Comparison of ENCODE assay signal across 8 cellular contexts in genomic region chr17:18033442-18034099, GRCh38. TPM values are rescaled to one million over a fixed set of nuclear protein-coding genes. Genes with fewer than 3 reads are reported as not detected.
A peak's percentile ranks its signal among the peaks of the same experiment; 100 is the strongest.
DNase-seq lines count a peak whose midpoint lies in the region; ATAC-seq and TF ChIP-seq lines count a peak whose summit lies in the region.

No MANE protein-coding gene starts in this region.

- H3K36me3 ChIP-seq in BE2C, result no peaks in the 10 kb centered on the region

- no peaks in the 10 kb centered on the region for H3K4me1 ChIP-seq in BE2C

- H3K27me3 ChIP-seq in BE2C, result no peaks in the 10 kb centered on the region

- DNase-seq in BE2C, result peak; percentile 44
- peak; percentile 77 for DNase-seq in NCI-H460 (ENCODE audit: extremely low read depth, low read depth)
- peak; percentile 67 for DNase-seq in epidermal melanocyte (ENCODE audit: insufficient read length, low spot score)
- peak; percentile 76 for DNase-seq in middle frontal gyrus (ENCODE audit: extremely low spot score, low spot score)
- no peak for DNase-seq in type B pancreatic cell (ENCODE audit: extremely low spot score, unreplicated experiment)

- no peaks in the 10 kb centered on the region for H3K27me3 Mint-ChIP-seq in type B pancreatic cell

- H3K27ac Mint-ChIP-seq in type B pancreatic cell, result peak overlapping the region; percentile 71

- no peaks in the 10 kb centered on the region for H3K9me3 Mint-ChIP-seq in type B pancreatic cell

- ATAC-seq in GM18907 (IDR thresholded peaks at IDR 0.05; ENCODE audit: unreplicated experiment) (peak; percentile 63), HG03378 (IDR thresholded peaks at IDR 0.05; ENCODE audit: unreplicated experiment) (peak; percentile 64)
- ATAC-seq in activated CD4-positive, CD25-positive, alpha-beta regulatory T cell treated with anti-CD3 and anti-CD28 coated beads, Interleukin-2, amount 50 U/mL, for 24 hours, result peak; percentile 57 to 64

- TF ChIP-seq CTCF in BE2C (IDR thresholded peaks at IDR 0.05; ENCODE audit: low read depth, low read length) (peak; percentile 54), type B pancreatic cell (conservative IDR thresholded peaks at IDR 0.05) (peak; percentile 83)

- H3K4me3 ChIP-seq in BE2C (ENCODE audit: low read depth, low read length), result no peak overlapping the region

- peaks cover 19% of the 10 kb centered on the region for H3K4me1 Mint-ChIP-seq in type B pancreatic cell (ENCODE audit: unreplicated experiment)

- no peaks in the 10 kb centered on the region for H3K36me3 Mint-ChIP-seq in type B pancreatic cell

- no peaks in the 10 kb centered on the region for H3K9me3 ChIP-seq in BE2C

- peak overlapping the region; percentile 53 for H3K4me3 Mint-ChIP-seq in type B pancreatic cell

RNA-seq across cellular contexts. Expression of gene ATPAF2, which starts 5.4 kb away (rescaled TPM):
- polyA plus RNA-seq in BE2C (2012; ENCODE audit: insufficient read depth, insufficient read length, low read depth), result 19.6 TPM
- 8.0 and 8.4 TPM in 2 replicates for total RNA-seq in NCI-H460 (2014; rRNA removed; shearing (Covaris generic))
- 21.5 and 29.9 TPM in 2 replicates for polyA plus RNA-seq in NCI-H460 (2014; cell fraction: nucleus; rRNA removed)
- total RNA-seq in type B pancreatic cell (ENCODE audit: low replicate concordance), result 22.8 and 28.9 TPM in 2 replicates

RNA-seq across cellular contexts. Expression of gene GID4, which starts 5.6 kb away (rescaled TPM):
- 2.6 TPM for polyA plus RNA-seq in BE2C (2012; ENCODE audit: insufficient read depth, insufficient read length, low read depth)
- 12.4 and 14.8 TPM in 2 replicates for total RNA-seq in NCI-H460 (2014; rRNA removed; shearing (Covaris generic))
- 4.5 and 4.8 TPM in 2 replicates for polyA plus RNA-seq in NCI-H460 (2014; cell fraction: nucleus; rRNA removed)
- 10.6 and 13.2 TPM in 2 replicates for total RNA-seq in type B pancreatic cell (ENCODE audit: low replicate concordance)

RNA-seq across cellular contexts. Expression of gene DRG2, which starts 54.2 kb away (rescaled TPM):
- polyA plus RNA-seq in BE2C (2012; ENCODE audit: insufficient read depth, insufficient read length, low read depth), result 18.1 TPM
- 41.6 and 42.5 TPM in 2 replicates for total RNA-seq in NCI-H460 (2014; rRNA removed; shearing (Covaris generic))
- polyA plus RNA-seq in NCI-H460 (2014; cell fraction: nucleus; rRNA removed), result 126 and 178 TPM in 2 replicates
- 34.2 and 35.0 TPM in 2 replicates for total RNA-seq in type B pancreatic cell (ENCODE audit: low replicate concordance)
